Comparison of ENCODE assay signal across 8 cellular contexts in the genomic region with DNA sequence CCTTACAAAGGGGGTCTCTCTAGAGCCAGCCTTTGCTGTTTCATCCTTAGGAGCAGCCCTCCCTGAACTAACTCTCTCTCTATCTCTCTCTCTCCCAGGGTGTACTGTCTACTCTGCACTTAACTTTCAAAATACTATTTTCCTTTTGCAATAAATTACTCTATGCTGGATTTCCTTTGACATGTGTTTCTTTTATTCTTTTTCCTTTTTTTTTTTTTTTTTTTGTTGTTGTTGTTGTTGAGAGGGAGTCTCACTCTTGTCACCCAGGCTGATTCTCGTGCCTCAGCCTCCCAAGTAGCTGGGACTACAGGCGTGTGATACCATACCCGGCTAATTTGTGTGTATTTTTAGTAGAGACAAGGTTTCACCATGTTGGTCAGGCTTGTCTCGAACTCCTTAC. TPM values are rescaled to one million over a fixed set of nuclear protein-coding genes. Genes with fewer than 3 reads are reported as not detected.
A peak's percentile ranks its signal among the peaks of the same experiment; 100 is the strongest.
DNase-seq lines count a peak whose midpoint lies in the region; ATAC-seq and TF ChIP-seq lines count a peak whose summit lies in the region.

No MANE protein-coding gene starts in this region.

- peaks cover 13% of the 10 kb centered on the region for H3K36me3 ChIP-seq in CD8-positive, alpha-beta memory T cell (ENCODE audit: insufficient read depth, low read length)
- H3K36me3 ChIP-seq in neural cell (ENCODE audit: insufficient read depth, low read length) = no peaks in the 10 kb centered on the region

- H3K27me3 ChIP-seq in CD8-positive, alpha-beta memory T cell (ENCODE audit: insufficient read depth, low read length, poor library complexity, severe bottlenecking) = no peaks in the 10 kb centered on the region
- H3K27me3 ChIP-seq in neural cell (ENCODE audit: insufficient read depth, low read depth, low read length) = no peaks in the 10 kb centered on the region

- DNase-seq in CD8-positive, alpha-beta memory T cell = no peak
- DNase-seq in chondrocyte (ENCODE audit: low spot score) = no peak
- no peak for DNase-seq in DMS79 treated with DMSO at 0.1 percent for 48 hours (lab: John Stamatoyannopoulos, UW)
- no peak for DNase-seq in LoVo (ENCODE audit: low spot score)
- no peak for DNase-seq in left lobe of liver (ENCODE audit: low spot score)

- peaks cover 27% of the 10 kb centered on the region for H3K4me1 ChIP-seq in CD8-positive, alpha-beta memory T cell (ENCODE audit: insufficient read depth, low read length)

- CTCF ChIA-PET in CD8-positive, alpha-beta memory T cell (lab: Charles Lee) = interaction anchor here (0.9 to 5.1 kb wide), 10 partner anchors 10 to 164 kb away, joined by 3 to 26 read pairs (median 4); a partner anchor contains a TSS

- peak overlapping the region in 7 of 8 donors; percentile 64 to 98 (median 88) for H3K27ac Mint-ChIP-seq in CD8-positive, alpha-beta memory T cell
- H3K27ac Mint-ChIP-seq in IgD-negative memory B cell (peak overlapping the region; percentile 93 to 98 (median 97)), chondrocyte (ENCODE audit: unreplicated experiment) (peak overlapping the region; percentile 22)

- H2AFZ ChIP-seq in neural cell (ENCODE audit: low read depth, low read length) = no peak overlapping the region

- H3K27ac ChIP-seq in CD8-positive, alpha-beta memory T cell (ENCODE audit: low read depth, low read length) = peak overlapping the region; percentile 30
- no peak overlapping the region for H3K27ac ChIP-seq in neural cell (ENCODE audit: low read length)

- H3K9me2 ChIP-seq in neural cell (ENCODE audit: insufficient read depth, low read length) = no peaks in the 10 kb centered on the region

- no peaks in the 10 kb centered on the region for H3K9me3 ChIP-seq in CD8-positive, alpha-beta memory T cell (ENCODE audit: low read length)
- H3K9me3 ChIP-seq in neural cell (ENCODE audit: low read length) = no peaks in the 10 kb centered on the region

- TF ChIP-seq CTCF in chondrocyte (IDR thresholded peaks at IDR 0.05) = no peak
- TF ChIP-seq CTCF in neural cell (IDR thresholded peaks at IDR 0.05; ENCODE audit: poor library complexity, severe bottlenecking) = no peak

- H4K20me1 ChIP-seq in neural cell (ENCODE audit: insufficient read depth) = no peaks in the 10 kb centered on the region

- H3K4me3 Mint-ChIP-seq in CD8-positive, alpha-beta memory T cell = peak overlapping the region; percentile 24 to 96 (median 89)
- H3K4me3 Mint-ChIP-seq in IgD-negative memory B cell (peak overlapping the region; percentile 78 to 96 (median 94)), chondrocyte (ENCODE audit: unreplicated experiment) (no peak overlapping the region)

- peaks cover 31 to 49% (median 43%) of the 10 kb centered on the region in 3 donors for H3K4me1 Mint-ChIP-seq in CD8-positive, alpha-beta memory T cell
- H3K4me1 Mint-ChIP-seq in IgD-negative memory B cell (peaks cover 21 to 29% (median 24%) of the 10 kb centered on the region in 3 donors), chondrocyte (ENCODE audit: low read depth) (peaks cover 48% of the 10 kb centered on the region)

- peaks cover 34% of the 10 kb centered on the region for H3K79me2 ChIP-seq in neural cell (replicated peaks; ENCODE audit: insufficient read depth, low read length)

- no peak for TF ChIP-seq EP300 in neural cell (conservative IDR thresholded peaks at IDR 0.05; ENCODE audit: poor library complexity, severe bottlenecking)

- H3K4me3 ChIP-seq in CD8-positive, alpha-beta memory T cell (ENCODE audit: low read length) = no peak overlapping the region
- peak overlapping the region; percentile 91 for H3K4me3 ChIP-seq in neural cell (ENCODE audit: low read length)

- ATAC-seq in HG03135 (IDR thresholded peaks at IDR 0.05; ENCODE audit: unreplicated experiment) = no peak
- ATAC-seq in left lobe of liver = no peak

- no peaks in the 10 kb centered on the region for H3K9me3 Mint-ChIP-seq in CD8-positive, alpha-beta memory T cell
- H3K9me3 Mint-ChIP-seq in IgD-negative memory B cell = no peaks in the 10 kb centered on the region
- no peaks in the 10 kb centered on the region for H3K9me3 Mint-ChIP-seq in chondrocyte (ENCODE audit: low read depth)

- H3K27me3 Mint-ChIP-seq in CD8-positive, alpha-beta memory T cell = peaks cover 0 to 3% of the 10 kb centered on the region in 2 donors
- H3K27me3 Mint-ChIP-seq in IgD-negative memory B cell (no peaks in the 10 kb centered on the region), chondrocyte (ENCODE audit: low read depth) (no peaks in the 10 kb centered on the region)

- TF ChIP-seq RAD21 in neural cell (conservative IDR thresholded peaks at IDR 0.05) = no peak

- peaks cover 0 to 23% (median 3%) of the 10 kb centered on the region in 3 donors for H3K36me3 Mint-ChIP-seq in CD8-positive, alpha-beta memory T cell
- H3K36me3 Mint-ChIP-seq in IgD-negative memory B cell = no peaks in the 10 kb centered on the region
- H3K36me3 Mint-ChIP-seq in chondrocyte (ENCODE audit: low read depth) = peaks cover 14% of the 10 kb centered on the region

- POLR2A ChIA-PET in CD8-positive, alpha-beta memory T cell (lab: Charles Lee) = interaction anchor here (0.6 to 1.4 kb wide), 6 partner anchors 8 to 346 kb away, joined by 3 to 7 read pairs (median 4); a partner anchor contains a TSS

- H3F3A ChIP-seq in neural cell (ENCODE audit: insufficient read depth, low read length, poor library complexity, severe bottlenecking) = no peaks in the 10 kb centered on the region

- no peak overlapping the region for H3K4me2 ChIP-seq in neural cell (ENCODE audit: low read length)

- no peak overlapping the region for H3K9ac ChIP-seq in neural cell (ENCODE audit: low read length)

TF ChIP-seq in neural cell, 6 proteins besides CTCF, POLR2A, EP300 and RAD21:
- TF ChIP-seq MXI1 (conservative IDR thresholded peaks at IDR 0.05; ENCODE audit: poor library complexity, severe bottlenecking) (no peak), EZH2 (IDR thresholded peaks at IDR 0.05; ENCODE audit: borderline replicate concordance, insufficient read depth, low read length, poor library complexity, severe bottlenecking) (no peak), TAF1 (IDR thresholded peaks at IDR 0.05; ENCODE audit: low read depth) (no peak), POLR2AphosphoS5 (IDR thresholded peaks at IDR 0.05) (no peak), SMC3 (conservative IDR thresholded peaks at IDR 0.05; ENCODE audit: poor library complexity) (no peak)
- TF ChIP-seq, protein P1, sequence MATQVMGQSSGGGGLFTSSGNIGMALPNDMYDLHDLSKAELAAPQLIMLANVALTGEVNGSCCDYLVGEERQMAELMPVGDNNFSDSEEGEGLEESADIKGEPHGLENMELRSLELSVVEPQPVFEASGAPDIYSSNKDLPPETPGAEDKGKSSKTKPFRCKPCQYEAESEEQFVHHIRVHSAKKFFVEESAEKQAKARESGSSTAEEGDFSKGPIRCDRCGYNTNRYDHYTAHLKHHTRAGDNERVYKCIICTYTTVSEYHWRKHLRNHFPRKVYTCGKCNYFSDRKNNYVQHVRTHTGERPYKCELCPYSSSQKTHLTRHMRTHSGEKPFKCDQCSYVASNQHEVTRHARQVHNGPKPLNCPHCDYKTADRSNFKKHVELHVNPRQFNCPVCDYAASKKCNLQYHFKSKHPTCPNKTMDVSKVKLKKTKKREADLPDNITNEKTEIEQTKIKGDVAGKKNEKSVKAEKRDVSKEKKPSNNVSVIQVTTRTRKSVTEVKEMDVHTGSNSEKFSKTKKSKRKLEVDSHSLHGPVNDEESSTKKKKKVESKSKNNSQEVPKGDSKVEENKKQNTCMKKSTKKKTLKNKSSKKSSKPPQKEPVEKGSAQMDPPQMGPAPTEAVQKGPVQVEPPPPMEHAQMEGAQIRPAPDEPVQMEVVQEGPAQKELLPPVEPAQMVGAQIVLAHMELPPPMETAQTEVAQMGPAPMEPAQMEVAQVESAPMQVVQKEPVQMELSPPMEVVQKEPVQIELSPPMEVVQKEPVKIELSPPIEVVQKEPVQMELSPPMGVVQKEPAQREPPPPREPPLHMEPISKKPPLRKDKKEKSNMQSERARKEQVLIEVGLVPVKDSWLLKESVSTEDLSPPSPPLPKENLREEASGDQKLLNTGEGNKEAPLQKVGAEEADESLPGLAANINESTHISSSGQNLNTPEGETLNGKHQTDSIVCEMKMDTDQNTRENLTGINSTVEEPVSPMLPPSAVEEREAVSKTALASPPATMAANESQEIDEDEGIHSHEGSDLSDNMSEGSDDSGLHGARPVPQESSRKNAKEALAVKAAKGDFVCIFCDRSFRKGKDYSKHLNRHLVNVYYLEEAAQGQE (IDR thresholded peaks at IDR 0.05; ENCODE audit: borderline replicate concordance) = no peak

RNA-seq across cellular contexts. Expression of a gene that starts 1.5 kb away (rescaled TPM):
- 10 to 100 TPM; 26.8 to 27.9 TPM for total RNA-seq in CD8-positive, alpha-beta memory T cell
- polyA plus RNA-seq in CD8-positive, alpha-beta memory T cell = 29.8 TPM
- 31.7 TPM for polyA plus RNA-seq in IgD-negative memory B cell
- 21.9 to 28.4 TPM (median 22.1 TPM) in 3 replicates for total RNA-seq in chondrocyte
- 57.2 and 71.2 TPM in 2 replicates for polyA plus RNA-seq in neural cell
- 79.6 and 80.0 TPM in 2 replicates for polyA minus RNA-seq in neural cell
- 14.5 TPM for total RNA-seq in left lobe of liver

RNA-seq across cellular contexts. Expression of a gene that starts 5.8 kb away (rescaled TPM):
- total RNA-seq in CD8-positive, alpha-beta memory T cell = 100 to 1,000 TPM; 110 to 111 TPM
- 144 TPM for polyA plus RNA-seq in CD8-positive, alpha-beta memory T cell
- polyA plus RNA-seq in IgD-negative memory B cell (121 TPM), neural cell (57.1 and 89.2 TPM in 2 replicates)
- total RNA-seq in chondrocyte (80.1 to 111 TPM (median 83.1 TPM) in 3 replicates), left lobe of liver (42.6 TPM)
- 29.9 and 38.2 TPM in 2 replicates for polyA minus RNA-seq in neural cell

RNA-seq across cellular contexts. Expression of a gene that starts 18.2 kb away (rescaled TPM):
- total RNA-seq in CD8-positive, alpha-beta memory T cell = 100 to 1,000 TPM; 440 to 452 TPM
- 28.9 TPM for polyA plus RNA-seq in CD8-positive, alpha-beta memory T cell
- polyA plus RNA-seq in IgD-negative memory B cell (33.4 TPM), neural cell (118 and 146 TPM in 2 replicates)
- total RNA-seq in chondrocyte (34.0 to 63.8 TPM (median 34.1 TPM) in 3 replicates), left lobe of liver (17.7 TPM)
- 57.9 and 65.0 TPM in 2 replicates for polyA minus RNA-seq in neural cell

RNA-seq across cellular contexts. Expression of a gene that starts 18.5 kb away (rescaled TPM):
- total RNA-seq in CD8-positive, alpha-beta memory T cell = 10 to 100 TPM; 13.8 to 17.3 TPM
- 5.2 TPM for polyA plus RNA-seq in CD8-positive, alpha-beta memory T cell
- polyA plus RNA-seq in IgD-negative memory B cell (4.5 TPM), neural cell (78.9 and 100 TPM in 2 replicates)
- total RNA-seq in chondrocyte (16.9 to 24.8 TPM (median 19.6 TPM) in 3 replicates), left lobe of liver (4.5 TPM)
- 34.3 and 35.2 TPM in 2 replicates for polyA minus RNA-seq in neural cell

RNA-seq across cellular contexts. Expression of a gene that starts 33.4 kb away (rescaled TPM):
- 10 to 100 TPM; 10.7 to 11.3 TPM for total RNA-seq in CD8-positive, alpha-beta memory T cell
- polyA plus RNA-seq in CD8-positive, alpha-beta memory T cell = 8.2 TPM
- polyA plus RNA-seq in IgD-negative memory B cell (9.9 TPM), neural cell (26.0 and 27.6 TPM in 2 replicates)
- total RNA-seq in chondrocyte (9.6 to 13.1 TPM (median 11.8 TPM) in 3 replicates), left lobe of liver (7.7 TPM)
- polyA minus RNA-seq in neural cell = 28.6 and 31.7 TPM in 2 replicates

Comparison
In these comparisons a context has a peak if more than half of its experiments do, and no peak if none do; other contexts are left out.
1. H3K27ac Mint-ChIP-seq: peak in every context shown above with its lines; median percentile 97 in IgD-negative memory B cell; 88 in CD8-positive, alpha-beta memory T cell; 22 in chondrocyte.